Comparison of ENCODE assay signal across 17 cellular contexts in genomic region chr15:68770206-68770605, GRCh38.
"Had no signal": no experiment of that assay in that cellular context is flagged by ENCODE, and none has a peak within 500 bp of the region (broad histone marks: within the 10 kb centered on the region; RNA-seq: fewer than 3 reads in every experiment).

No MANE protein-coding gene starts in this region.

- H3K27ac ChIP-seq: heart left ventricle, pancreas, right lobe of liver, thoracic aorta, transverse colon, uterus had no signal

- H3K4me3 ChIP-seq: heart left ventricle, mucosa of descending colon, pancreas, right lobe of liver, thoracic aorta, transverse colon, uterus had no signal

- H3K9me3 ChIP-seq: mucosa of descending colon, pancreas, right lobe of liver, thoracic aorta, transverse colon, uterus had no signal

- DNase-seq: cerebellar nuclear complex; dermis blood vessel endothelial cell; foreskin melanocyte; heart left ventricle; hippocampal formation; left colon; mammary epithelial cell; mucosa of descending colon; natural killer cell; nucleus accumbens; pancreas; right lobe of liver; stimulated activated CD4-positive, alpha-beta T cell treated with anti-CD3 and anti-CD28 coated beads, Interleukin-1b, Interleukin-23, amount 100 ng/mL, for 48 hours; stimulated activated CD4-positive, alpha-beta T cell treated with anti-CD3 and anti-CD28 coated beads, Interleukin-4, amount 100 ng/mL, for 24 hours; transverse colon; uterus had no signal

- H3K4me1 ChIP-seq: pancreas, right lobe of liver, uterus had no signal

- H3K27me3 ChIP-seq: heart left ventricle, pancreas, right lobe of liver, transverse colon, uterus had no signal

- H3K36me3 ChIP-seq: heart left ventricle, pancreas, right lobe of liver, thoracic aorta, transverse colon, uterus had no signal
